13 cellular contexts compared by ENCODE assay signal in genomic region chr6:27679968-27680694, GRCh38.
DNase-seq lines count a peak whose midpoint lies in the region; ATAC-seq, FAIRE-seq and TF ChIP-seq lines count a peak whose summit lies in the region.
"Had no signal": no experiment of that assay in that cellular context is flagged by ENCODE, and none has a peak within 500 bp of the region (broad histone marks: within the 10 kb centered on the region; RNA-seq: fewer than 3 reads in every experiment).

No MANE protein-coding gene starts in this region.

- H2AK5ac ChIP-seq in trophoblast cell (ENCODE audit: low read length): no peak overlapping the region

- H2BK12ac ChIP-seq in trophoblast cell (ENCODE audit: low read length): no peak overlapping the region

- H3K18ac ChIP-seq in trophoblast cell (ENCODE audit: low read length): no peak overlapping the region

- H3K4me2 ChIP-seq in trophoblast cell (ENCODE audit: low read length): peak overlapping the region; percentile 54
- H3K4me2 ChIP-seq: KMS-11 had no signal

- ATAC-seq in left lung: no peak
- ATAC-seq: activated CD4-positive, CD25-positive, alpha-beta regulatory T cell treated with anti-CD3 and anti-CD28 coated beads, Interleukin-2, amount 50 U/mL, for 24 hours; heart right ventricle had no signal

- peaks cover 63% of the 10 kb centered on the region for H3K27me3 Mint-ChIP-seq in activated CD4-positive, alpha-beta T cell treated with anti-CD3 and anti-CD28 coated beads, Interleukin-2, amount 10 ng/mL, durations not matched to agents 7 days and 5 days

- WGBS in trophoblast cell (ENCODE audit: extremely low coverage, insufficient coverage, insufficient read length): no CpG with 5 or more reads among the region's 47 CpGs

- H3K9ac ChIP-seq in trophoblast cell (ENCODE audit: low read length): no peak overlapping the region
- H3K9ac ChIP-seq: KMS-11 had no signal

- peaks cover 14% of the 10 kb centered on the region for H3K9me3 Mint-ChIP-seq in activated CD4-positive, alpha-beta T cell treated with anti-CD3 and anti-CD28 coated beads, Interleukin-2, amount 10 ng/mL, durations not matched to agents 7 days and 5 days

- H3K4me1 Mint-ChIP-seq in activated CD4-positive, alpha-beta T cell treated with anti-CD3 and anti-CD28 coated beads, Interleukin-2, amount 10 ng/mL, durations not matched to agents 7 days and 5 days: peaks cover 16% of the 10 kb centered on the region

- H3K79me1 ChIP-seq in trophoblast cell (ENCODE audit: low read length): no peaks in the 10 kb centered on the region

- peaks cover 0 to 6% of the 10 kb centered on the region in 2 experiments for H3K4me1 ChIP-seq in trophoblast cell (ENCODE audit: control insufficient read depth in 1 of 2, insufficient read depth in 2 of 2, low read length in 2 of 2)
- H3K4me1 ChIP-seq in left lung: no peaks in the 10 kb centered on the region

- H4K91ac ChIP-seq in trophoblast cell (ENCODE audit: low read depth, low read length): no peak overlapping the region

- no peaks in the 10 kb centered on the region for H3K79me2 ChIP-seq in trophoblast cell (ENCODE audit: control insufficient read depth, insufficient read depth, low read length, poor library complexity)

- H2BK5ac ChIP-seq in trophoblast cell (ENCODE audit: low read depth, low read length, poor library complexity): no peak overlapping the region

- intact Hi-C loops in left lung (cut with DNase I): no loop called here

- CTCF ChIA-PET in activated CD4-positive, alpha-beta T cell treated with anti-CD3 and anti-CD28 coated beads, Interleukin-2, amount 10 ng/mL, durations not matched to agents 7 days and 5 days (lab: Charles Lee): interaction anchor here (1.0 kb wide), 1 partner anchor 121 kb away, joined by 3 read pairs; no protein-coding TSS in a partner anchor

- H3K4ac ChIP-seq in trophoblast cell (ENCODE audit: low read depth, low read length): no peak overlapping the region

- TF ChIP-seq CTCF in WERI-Rb-1 (IDR thresholded peaks at IDR 0.05; ENCODE audit: low read depth, low read length) (no peak), epithelial cell of proximal tubule (conservative IDR thresholded peaks at IDR 0.05; ENCODE audit: low read depth, low read length) (no peak), left lung (IDR thresholded peaks at IDR 0.05) (no peak)

- H3K4me3 ChIP-seq in WERI-Rb-1 (ENCODE audit: low read depth, low read length): peak overlapping the region; percentile 4
- H3K4me3 ChIP-seq in epithelial cell of proximal tubule (ENCODE audit: low read depth, low read length): peak overlapping the region; percentile 36
- peak overlapping the region; percentile 1 for H3K4me3 ChIP-seq in trophoblast cell (ENCODE audit: low read depth, low read length)
- H3K4me3 ChIP-seq in left lung: no peak overlapping the region

- peaks cover 28% of the 10 kb centered on the region for H3K9me3 ChIP-seq in WERI-Rb-1 (ENCODE audit: severe bottlenecking)
- no peaks in the 10 kb centered on the region for H3K9me3 ChIP-seq in trophoblast cell (ENCODE audit: insufficient read depth, low read depth, low read length)
- no peaks in the 10 kb centered on the region for H3K9me3 ChIP-seq in left lung

- peaks cover 11% of the 10 kb centered on the region for H3K36me3 Mint-ChIP-seq in activated CD4-positive, alpha-beta T cell treated with anti-CD3 and anti-CD28 coated beads, Interleukin-2, amount 10 ng/mL, durations not matched to agents 7 days and 5 days (ENCODE audit: low read depth)

- H2AFZ ChIP-seq in trophoblast cell (ENCODE audit: insufficient read depth, low read length, poor library complexity): peak overlapping the region; percentile 79

- H3K27me3 ChIP-seq in WERI-Rb-1 (ENCODE audit: insufficient read depth, low read depth, severe bottlenecking) (peaks cover 79% of the 10 kb centered on the region), trophoblast cell (ENCODE audit: insufficient read depth, low read length) (peaks cover 8% of the 10 kb centered on the region), left lung (peaks cover 53 to 100% of the 10 kb centered on the region in 2 donors)

- POLR2A ChIA-PET in activated CD4-positive, alpha-beta T cell treated with anti-CD3 and anti-CD28 coated beads, Interleukin-2, amount 10 ng/mL, durations not matched to agents 7 days and 5 days (lab: Charles Lee): no interaction called here

- H3K27ac ChIP-seq in WERI-Rb-1 (no peak overlapping the region), trophoblast cell (ENCODE audit: low read depth, low read length) (no peak overlapping the region), left lung (no peak overlapping the region)
- H3K27ac ChIP-seq: heart right ventricle, KMS-11 had no signal

- peak overlapping the region; percentile 38 for H3K27ac Mint-ChIP-seq in activated CD4-positive, alpha-beta T cell treated with anti-CD3 and anti-CD28 coated beads, Interleukin-2, amount 10 ng/mL, durations not matched to agents 7 days and 5 days

- H3K36me3 ChIP-seq in WERI-Rb-1: no peaks in the 10 kb centered on the region
- H3K36me3 ChIP-seq in trophoblast cell (ENCODE audit: control insufficient read depth in 1 of 2, insufficient read depth in 2 of 2, low read length in 2 of 2): no peaks in the 10 kb centered on the region
- no peaks in the 10 kb centered on the region for H3K36me3 ChIP-seq in left lung
- H3K36me3 ChIP-seq: heart right ventricle had no signal

- no peak for DNase-seq in activated CD4-positive, alpha-beta T cell treated with anti-CD3 and anti-CD28 coated beads, Interleukin-2, amount 10 ng/mL, durations not matched to agents 7 days and 5 days
- no peak for DNase-seq in activated CD4-positive, alpha-beta T cell treated with anti-CD3 and anti-CD28 coated beads for 1 hour
- no peak for DNase-seq in WERI-Rb-1
- DNase-seq in epithelial cell of proximal tubule (ENCODE audit: low read depth): no peak
- DNase-seq in trophoblast cell: no peak
- DNase-seq in left lung: no peak
- no peak for DNase-seq in frontal cortex (ENCODE audit: low spot score in 2 of 2)
- DNase-seq in cortex of kidney (lab: John Stamatoyannopoulos, UW): no peak
- DNase-seq: ACHN, heart right ventricle, occipital lobe had no signal

- no peak overlapping the region for H4K8ac ChIP-seq in trophoblast cell (ENCODE audit: low read depth, low read length)

- H2BK120ac ChIP-seq in trophoblast cell (ENCODE audit: insufficient read depth, low read length, poor library complexity): no peak overlapping the region

- no peak overlapping the region for H4K12ac ChIP-seq in trophoblast cell (ENCODE audit: low read depth, low read length)

- H3K23ac ChIP-seq in trophoblast cell (ENCODE audit: low read length): no peak overlapping the region

- H3K14ac ChIP-seq in trophoblast cell (ENCODE audit: low read length): no peak overlapping the region

- FAIRE-seq in frontal cortex (lab: Jason Lieb, UNC): no peak

- H3K4me3 Mint-ChIP-seq in activated CD4-positive, alpha-beta T cell treated with anti-CD3 and anti-CD28 coated beads, Interleukin-2, amount 10 ng/mL, durations not matched to agents 7 days and 5 days: peak overlapping the region; percentile 17

Comparison
In these comparisons a context has a peak if more than half of its experiments do, and no peak if none do; other contexts are left out.
1. H3K4me3 ChIP-seq: peak in WERI-Rb-1 (single experiment), epithelial cell of proximal tubule (single experiment) and trophoblast cell (single experiment); none in left lung (0 of 2).